Comparison of ENCODE assay signal across 31 cellular contexts in the genomic region with DNA sequence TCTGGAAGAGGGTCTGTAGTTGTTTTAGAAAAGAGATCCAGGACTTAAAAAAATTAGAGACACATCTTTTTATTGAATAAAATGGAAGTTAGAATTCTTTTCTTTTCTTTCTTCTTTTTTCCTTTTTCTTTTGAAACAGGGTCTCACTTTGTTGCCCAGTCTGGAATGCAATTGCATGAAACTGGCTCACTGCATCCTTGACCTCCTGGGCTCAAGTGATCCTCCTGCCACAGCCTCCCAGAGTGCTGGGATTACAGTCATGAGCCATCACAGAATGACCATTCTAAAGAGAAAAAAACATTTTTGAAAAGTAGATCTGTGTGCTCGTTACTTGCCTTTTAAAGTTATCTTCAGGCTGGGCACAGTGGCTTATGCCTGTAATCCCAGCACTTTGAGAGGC. TPM values are rescaled to one million over a fixed set of nuclear protein-coding genes. Genes with fewer than 3 reads are reported as not detected.
"Had no signal": no experiment of that assay in that cellular context is flagged by ENCODE, and none has a peak within 500 bp of the region (broad histone marks: within the 10 kb centered on the region; RNA-seq: fewer than 3 reads in every experiment).

No MANE protein-coding gene starts in this region.

- H3K9me3 ChIP-seq: gastrocnemius medialis, ovary, psoas muscle, spleen, thoracic aorta, tibial nerve, upper lobe of left lung had no signal

- H3K9me3 Mint-ChIP-seq: effector memory CD8-positive, alpha-beta T cell; memory B cell; nephron; stimulated activated naive B cell treated with anti-CD40 and anti-IgM and Interleukin-4, amounts not matched to agents 10 μg/mL and 1 μg/mL and 100 μg/mL, for 72 hours; stimulated activated naive CD8-positive, alpha-beta T cell treated with anti-CD3 and anti-CD28 coated beads, Interleukin-15, Interleukin-2, amounts not matched to agents 100 ng/mL and 50 ng/mL, for 24 hours had no signal

- H3K27me3 ChIP-seq: gastrocnemius medialis, ovary, spleen, tibial nerve, upper lobe of left lung had no signal

- H3K36me3 ChIP-seq: gastrocnemius medialis, ovary, thoracic aorta, tibial nerve, upper lobe of left lung had no signal

- H3K4me3 ChIP-seq: gastrocnemius medialis, lung, ovary, psoas muscle, skin epidermis, spleen, thoracic aorta, tibial nerve, upper lobe of left lung had no signal

- H3K4me3 Mint-ChIP-seq: effector memory CD8-positive, alpha-beta T cell; memory B cell; stimulated activated naive B cell treated with anti-CD40 and anti-IgM and Interleukin-4, amounts not matched to agents 10 μg/mL and 1 μg/mL and 100 μg/mL, for 72 hours had no signal

- FAIRE-seq: kidney, urothelium cell line had no signal

- H3K27me3 Mint-ChIP-seq: effector memory CD8-positive, alpha-beta T cell; memory B cell; stimulated activated naive B cell treated with anti-CD40 and anti-IgM and Interleukin-4, amounts not matched to agents 10 μg/mL and 1 μg/mL and 100 μg/mL, for 72 hours; stimulated activated naive CD8-positive, alpha-beta T cell treated with anti-CD3 and anti-CD28 coated beads, Interleukin-15, Interleukin-2, amounts not matched to agents 100 ng/mL and 50 ng/mL, for 24 hours had no signal

- DNase-seq: cortex of kidney; effector memory CD8-positive, alpha-beta T cell; foreskin fibroblast; gastrocnemius medialis; head of caudate nucleus; kidney; occipital lobe; ovary; posterior cingulate gyrus; psoas muscle; right cardiac atrium; spleen; stimulated activated CD4-positive, alpha-beta T cell treated with anti-CD3 and anti-CD28 coated beads, Interleukin-4, amount 100 ng/mL, for 4 hours; stimulated activated naive B cell treated with anti-CD40 and anti-IgM and Interleukin-4, amounts not matched to agents 10 μg/mL and 1 μg/mL and 100 μg/mL, for 72 hours; upper lobe of left lung had no signal

- ATAC-seq: effector memory CD8-positive, alpha-beta T cell; esophagus mucosa; gastrocnemius medialis; left lobe of liver; psoas muscle; right cardiac atrium; stimulated activated naive B cell treated with anti-CD40 and anti-IgM and Interleukin-4, amounts not matched to agents 10 μg/mL and 1 μg/mL and 100 μg/mL, for 72 hours had no signal

- H3K27ac Mint-ChIP-seq: memory B cell; stimulated activated naive B cell treated with anti-CD40 and anti-IgM and Interleukin-4, amounts not matched to agents 10 μg/mL and 1 μg/mL and 100 μg/mL, for 72 hours; stimulated activated naive CD8-positive, alpha-beta T cell treated with anti-CD3 and anti-CD28 coated beads, Interleukin-15, Interleukin-2, amounts not matched to agents 100 ng/mL and 50 ng/mL, for 24 hours had no signal

- H3K27ac ChIP-seq: epithelial cell of prostate, gastrocnemius medialis, ovary, psoas muscle, skin epidermis, spleen, thoracic aorta, tibial nerve, upper lobe of left lung had no signal

RNA-seq across cellular contexts. Expression of a gene that starts 45.0 kb away (rescaled TPM):
- total RNA-seq: dermis microvascular lymphatic vessel endothelial cell, esophagus mucosa, gastrocnemius medialis, glomerular endothelial cell, kidney, left lobe of liver, liver, lung, mononuclear cell, occipital lobe, ovary, psoas muscle, renal cortical epithelial cell, right cardiac atrium, spleen, thoracic aorta, tibial nerve, upper lobe of left lung had no signal
- polyA plus RNA-seq: liver, lung, ovary, psoas muscle, right cardiac atrium, spleen had no signal

RNA-seq across cellular contexts. Expression of a gene that starts 48.1 kb away (rescaled TPM):
- total RNA-seq: dermis microvascular lymphatic vessel endothelial cell, esophagus mucosa, gastrocnemius medialis, glomerular endothelial cell, kidney, left lobe of liver, liver, lung, mononuclear cell, occipital lobe, ovary, psoas muscle, renal cortical epithelial cell, right cardiac atrium, spleen, thoracic aorta, tibial nerve, upper lobe of left lung had no signal
- polyA plus RNA-seq: lung, ovary, right cardiac atrium, spleen had no signal
